In the genomic region with DNA sequence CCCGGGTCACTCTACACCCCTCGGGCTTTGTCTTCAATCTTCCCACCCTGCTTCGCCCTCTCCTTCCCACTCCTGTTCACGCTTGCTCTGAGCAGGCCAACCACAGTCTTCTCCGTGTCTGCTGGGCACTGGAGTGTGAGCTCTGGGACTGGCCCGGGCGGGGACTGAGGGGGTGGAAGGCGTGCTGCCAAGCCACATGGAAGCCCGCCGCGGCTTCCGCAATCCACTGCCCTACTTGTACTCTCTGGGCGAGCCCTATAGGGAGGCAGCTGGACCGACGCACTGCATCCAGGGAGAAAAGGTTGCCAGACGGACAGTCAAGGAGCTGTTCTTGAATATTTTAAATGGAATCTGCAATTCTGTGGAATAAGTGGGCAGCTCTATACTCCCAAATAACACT, we compare ENCODE assay signal across 32 cellular contexts. TPM values are rescaled to one million over a fixed set of nuclear protein-coding genes. Genes with fewer than 3 reads are reported as not detected.
DNase-seq lines count a peak whose midpoint lies in the region; ATAC-seq and TF ChIP-seq lines count a peak whose summit lies in the region.
"Had no signal": no experiment of that assay in that cellular context is flagged by ENCODE, and none has a peak within 500 bp of the region (broad histone marks: within the 10 kb centered on the region; RNA-seq: fewer than 3 reads in every experiment).

No MANE protein-coding gene starts in this region.

- peak overlapping the region; percentile 32 for H3K4me2 ChIP-seq in osteoblast (ENCODE audit: insufficient read depth, low read length)
- H3K4me2 ChIP-seq: BLaER1, hepatocyte, KMS-11 had no signal

- TF ChIP-seq EP300 in gastroesophageal sphincter (IDR thresholded peaks at IDR 0.05), result no peak

- H3K4me1 ChIP-seq in gastroesophageal sphincter, result no peaks in the 10 kb centered on the region
- H3K4me1 ChIP-seq in osteoblast (ENCODE audit: insufficient read depth, low read length), result peaks cover 15% of the 10 kb centered on the region
- H3K4me1 ChIP-seq in foreskin keratinocyte, result no peaks in the 10 kb centered on the region
- H3K4me1 ChIP-seq: BLaER1, uterus had no signal

- no peak for TF ChIP-seq POLR2A in gastroesophageal sphincter (IDR thresholded peaks at IDR 0.05)

- DNase-seq in AG10803 (ENCODE audit: low read depth) (peak; percentile 58), astrocyte of the hippocampus (ENCODE audit: low read depth, low spot score) (peak; percentile 80), osteoblast (ENCODE audit: insufficient read length, low spot score, missing footprints) (peak; percentile 99), foreskin keratinocyte (no peak), WERI-Rb-1 (no peak), NCI-H2196 (lab: John Stamatoyannopoulos, UW; ENCODE audit: unreplicated experiment) (no peak), NCI-H345 (lab: John Stamatoyannopoulos, UW) (no peak)
- DNase-seq: activated CD4-positive, alpha-beta memory T cell treated with anti-CD3 and anti-CD28 coated beads for 36 hours; activated CD4-positive, CD25-positive, alpha-beta regulatory T cell treated with anti-CD3 and anti-CD28 coated beads, Interleukin-2, amount 50 U/mL, for 72 hours; activated CD8-positive, alpha-beta memory T cell treated with anti-CD3 and anti-CD28 coated beads, Interleukin-2, amount 50 U/mL, for 4 hours; activated naive CD4-positive, alpha-beta T cell treated with anti-CD3 and anti-CD28 coated beads, Interleukin-2, amount 10 ng/mL, durations not matched to agents 7 days and 5 days; effector CD8-positive, alpha-beta T cell; foreskin fibroblast; HCEC 1CT; kidney glomerular epithelial cell; MM.1S; NCI-H2029; NCI-H2227 treated with DMSO at 0.1 percent for 48 hours; nephron progenitor cell; ovary; stimulated activated CD4-positive, alpha-beta T cell treated with anti-CD3 and anti-CD28 coated beads, Interleukin-1b, Interleukin-23, amount 100 ng/mL, for 48 hours; stimulated activated naive CD4-positive, alpha-beta T cell treated with Interleukin-2 at 50 U/mL for 16 hours; testis had no signal

- H2AFZ ChIP-seq in osteoblast (ENCODE audit: low read length), result no peak overlapping the region
- H2AFZ ChIP-seq: hepatocyte had no signal

- H3K27me3 ChIP-seq in gastroesophageal sphincter, result no peaks in the 10 kb centered on the region
- no peaks in the 10 kb centered on the region for H3K27me3 ChIP-seq in osteoblast (ENCODE audit: insufficient read depth, low read length)
- H3K27me3 ChIP-seq in foreskin keratinocyte, result no peaks in the 10 kb centered on the region
- no peaks in the 10 kb centered on the region for H3K27me3 ChIP-seq in WERI-Rb-1 (ENCODE audit: insufficient read depth, low read depth, severe bottlenecking)
- H3K27me3 ChIP-seq: BLaER1, hepatocyte, ovary, testis, uterus had no signal

- ATAC-seq in gastroesophageal sphincter (peak; percentile 31), foreskin keratinocyte (no peak)
- ATAC-seq: SK-N-SH treated with all-trans-retinoic acid at 6 μM for 48 hours had no signal

- TF ChIP-seq CTCF in AG10803 (conservative IDR thresholded peaks at IDR 0.05; ENCODE audit: low read length) (no peak), gastroesophageal sphincter (IDR thresholded peaks at IDR 0.05) (no peak), osteoblast (IDR thresholded peaks at IDR 0.05; ENCODE audit: extremely low read depth, low read depth, low read length) (no peak), foreskin keratinocyte (conservative IDR thresholded peaks at IDR 0.05) (no peak), WERI-Rb-1 (IDR thresholded peaks at IDR 0.05; ENCODE audit: low read depth, low read length) (no peak)

- H4K20me1 ChIP-seq in osteoblast (ENCODE audit: insufficient read depth, low read length), result peaks cover 64% of the 10 kb centered on the region

- 87 to 100% methylated on average over 1 to 3 of the region's 16 CpGs for WGBS in gastroesophageal sphincter (ENCODE audit: low coverage in 1 of 2), 2 donors

- H3K4me3 ChIP-seq in AG10803 (ENCODE audit: low read length) (no peak overlapping the region), gastroesophageal sphincter (no peak overlapping the region), osteoblast (ENCODE audit: insufficient read depth, low read length) (no peak overlapping the region), WERI-Rb-1 (ENCODE audit: low read depth, low read length) (no peak overlapping the region)
- H3K4me3 ChIP-seq: BLaER1, coronary artery, hepatocyte, ovary, testis, uterus had no signal

- peaks cover 0 to 97% of the 10 kb centered on the region in 2 donors for H3K36me3 ChIP-seq in gastroesophageal sphincter
- H3K36me3 ChIP-seq in osteoblast (ENCODE audit: insufficient read depth, low read length), result peaks cover 89% of the 10 kb centered on the region
- peaks cover 76% of the 10 kb centered on the region for H3K36me3 ChIP-seq in WERI-Rb-1
- H3K36me3 ChIP-seq: ovary, uterus had no signal

- peaks cover 77% of the 10 kb centered on the region for H3K79me2 ChIP-seq in osteoblast (ENCODE audit: insufficient read depth, low read length)

- H3K27ac ChIP-seq in gastroesophageal sphincter (no peak overlapping the region), osteoblast (ENCODE audit: low read depth, low read length) (peak overlapping the region; percentile 79), foreskin keratinocyte (no peak overlapping the region), WERI-Rb-1 (no peak overlapping the region)
- H3K27ac ChIP-seq: BLaER1, coronary artery, epithelial cell of prostate, hepatocyte, HL-60, KMS-11, ovary, testis, uterus had no signal

- H3K9me3 ChIP-seq in gastroesophageal sphincter (no peaks in the 10 kb centered on the region), osteoblast (ENCODE audit: low read depth, low read length) (no peaks in the 10 kb centered on the region), WERI-Rb-1 (ENCODE audit: severe bottlenecking) (no peaks in the 10 kb centered on the region)
- H3K9me3 ChIP-seq: BLaER1, ovary, testis, uterus had no signal

RNA-seq across cellular contexts. Expression of a gene that starts 24.8 kb away (rescaled TPM):
- total RNA-seq in gastroesophageal sphincter (100 to 1,000 TPM in 1 of 4 donors, 10 to 100 TPM in 3; 54.8 to 126 (median 74.1) TPM), osteoblast (102 and 127 TPM in 2 replicates), foreskin keratinocyte (50.2 and 58.3 TPM in 2 replicates)
- 8.2 and 9.1 TPM in 2 replicates for polyA plus RNA-seq in foreskin keratinocyte

RNA-seq across cellular contexts. Expression of a gene that starts 42.3 kb away (rescaled TPM):
- 10 to 100 TPM; 33.1 to 61.5 (median 49.9) TPM for total RNA-seq in gastroesophageal sphincter
- total RNA-seq in osteoblast, result 79.9 and 86.1 TPM in 2 replicates
- total RNA-seq in foreskin keratinocyte, result 80.2 and 90.6 TPM in 2 replicates
- 35.2 and 37.3 TPM in 2 replicates for polyA plus RNA-seq in foreskin keratinocyte

Comparison
In these comparisons a context has a peak if more than half of its experiments do, and no peak if none do; other contexts are left out.
1. DNase-seq: peak in AG10803 (single experiment), astrocyte of the hippocampus (single experiment) and osteoblast (single experiment); none in foreskin keratinocyte (0 of 2), WERI-Rb-1 (single experiment), NCI-H2196 (single experiment) and NCI-H345 (single experiment).